1 cellular context compared by ENCODE assay signal in the genomic region with DNA sequence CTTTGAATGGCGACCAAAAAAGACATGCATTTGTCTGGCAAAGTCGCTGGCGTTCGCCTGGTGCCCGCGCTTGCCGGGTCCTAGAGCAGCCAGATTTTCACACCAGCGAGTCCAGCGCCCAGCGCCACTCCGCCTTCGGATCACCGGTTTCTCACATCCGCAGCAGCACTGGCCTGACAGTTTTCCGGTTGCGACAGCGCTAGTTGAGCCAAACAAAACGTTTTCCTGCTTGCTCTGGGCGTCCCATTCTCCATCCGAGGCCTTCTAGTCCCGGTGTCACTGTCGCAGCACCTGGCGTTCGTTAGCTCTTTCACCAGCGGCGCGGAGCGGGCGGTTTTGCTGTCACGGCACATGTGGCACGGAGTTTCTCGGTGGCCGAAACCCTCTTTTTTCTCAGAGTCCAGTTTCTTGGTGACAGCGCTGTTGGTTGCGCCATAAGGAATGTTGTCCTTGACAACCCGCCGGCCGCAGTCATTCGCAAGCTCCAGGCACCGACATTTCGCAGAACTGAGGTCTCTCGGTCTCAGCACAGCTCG.
TF ChIP-seq lines count a peak whose summit lies in the region.

No MANE protein-coding gene starts in this region.

TF ChIP-seq in K562, 482 proteins besides CTCF, POLR2A, EP300 and RAD21 (continued from another document):
- no peak for TF ChIP-seq CHD7 (IDR thresholded peaks at IDR 0.05; ENCODE audit: low read depth, low read length)
- TF ChIP-seq JUN (IDR thresholded peaks at IDR 0.05; ENCODE audit: borderline replicate concordance, low read depth, low read length): 0 out of 2 replicates have a peak, but pooled peaks have one; percentile 15
- no peak for TF ChIP-seq JUN (CRISPR knock-in tag; IDR thresholded peaks at IDR 0.05; ENCODE audit: borderline replicate concordance)
- no peak for TF ChIP-seq PCBP2 (IDR thresholded peaks at IDR 0.05; ENCODE audit: low read depth, low read length, poor library complexity, severe bottlenecking)
- TF ChIP-seq SNRNP70 (optimal IDR thresholded peaks at IDR 0.05; ENCODE audit: low read depth, low read length): no peak
- no peak for TF ChIP-seq CCAR2 (IDR thresholded peaks at IDR 0.05; ENCODE audit: low read depth, low read length)
- TF ChIP-seq KDM5B (IDR thresholded peaks at IDR 0.05; ENCODE audit: insufficient replicate concordance, low read depth, low read length): no peak
- no peak for TF ChIP-seq ETS2 (tag; IDR thresholded peaks at IDR 0.05; ENCODE audit: borderline replicate concordance, poor library complexity, severe bottlenecking)
- TF ChIP-seq RCOR1 (IDR thresholded peaks at IDR 0.05; ENCODE audit: borderline replicate concordance in 1 of 2, low read depth in 2 of 2, low read length in 2 of 2): no peak
- TF ChIP-seq ZNF668 (CRISPR knock-in tag; IDR thresholded peaks at IDR 0.05): no peak
- TF ChIP-seq ETV1 (tag; conservative IDR thresholded peaks at IDR 0.05; ENCODE audit: low read depth): peak; percentile 54
- peak; percentile 61 for TF ChIP-seq CREM (IDR thresholded peaks at IDR 0.05; ENCODE audit: low read depth)
- TF ChIP-seq, protein P1, sequence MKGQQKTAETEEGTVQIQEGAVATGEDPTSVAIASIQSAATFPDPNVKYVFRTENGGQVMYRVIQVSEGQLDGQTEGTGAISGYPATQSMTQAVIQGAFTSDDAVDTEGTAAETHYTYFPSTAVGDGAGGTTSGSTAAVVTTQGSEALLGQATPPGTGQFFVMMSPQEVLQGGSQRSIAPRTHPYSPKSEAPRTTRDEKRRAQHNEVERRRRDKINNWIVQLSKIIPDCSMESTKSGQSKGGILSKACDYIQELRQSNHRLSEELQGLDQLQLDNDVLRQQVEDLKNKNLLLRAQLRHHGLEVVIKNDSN (CRISPR knock-in tag; IDR thresholded peaks at IDR 0.05): no peak
- TF ChIP-seq TSHZ1 (CRISPR knock-in tag; IDR thresholded peaks at IDR 0.05): no peak
- TF ChIP-seq NFE2L1 (tag; IDR thresholded peaks at IDR 0.05; ENCODE audit: borderline replicate concordance, low read depth): no peak
- TF ChIP-seq DNMT1 (IDR thresholded peaks at IDR 0.05): no peak
- 0 out of 2 replicates have a peak, but pooled peaks have one; percentile 19 for TF ChIP-seq RFX1 (IDR thresholded peaks at IDR 0.05)
- TF ChIP-seq MAZ (CRISPR knock-in tag; conservative IDR thresholded peaks at IDR 0.05 in 1 of 2, IDR thresholded peaks at IDR 0.05 in 1 of 2): peak in 1 of 2 experiments; percentile 49; a peak in 1 of 4 replicates
- no peak for TF ChIP-seq RBM39 (optimal IDR thresholded peaks at IDR 0.05; ENCODE audit: low read depth, low read length)
- TF ChIP-seq CC2D1A (IDR thresholded peaks at IDR 0.05): no peak
- TF ChIP-seq KLF16 (IDR thresholded peaks at IDR 0.05): no peak
- TF ChIP-seq BRD4 (IDR thresholded peaks at IDR 0.05): peak; percentile 28
